ENCODE assay signal across 10 cellular contexts in the genomic region with DNA sequence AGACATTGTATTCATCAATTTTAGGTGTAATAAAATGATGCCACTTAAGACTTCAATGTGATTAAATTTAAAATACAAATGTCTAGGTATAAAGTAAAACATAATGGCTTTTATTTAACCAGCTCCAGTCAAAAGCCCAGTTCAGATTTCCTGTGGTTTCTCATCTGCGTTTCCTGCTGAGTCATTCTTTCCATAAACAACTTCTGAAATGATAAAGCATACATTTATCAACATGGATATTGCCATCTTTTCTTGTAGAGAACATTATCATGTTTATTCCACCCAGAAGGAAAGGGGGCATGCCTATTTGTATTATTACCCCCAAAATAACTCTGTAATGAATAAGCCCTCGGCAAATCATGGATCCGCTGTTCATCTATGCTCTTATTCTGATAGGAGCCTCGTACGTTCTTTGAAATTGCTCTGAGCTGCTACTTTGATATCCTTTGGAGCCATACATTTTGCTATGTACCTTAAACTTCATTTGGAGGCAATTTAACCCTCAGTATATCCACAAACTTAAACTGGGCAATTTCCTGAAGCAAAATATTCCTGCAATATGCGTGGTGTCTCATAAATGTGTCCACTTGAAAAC. TPM values are rescaled to one million over a fixed set of nuclear protein-coding genes. Genes with fewer than 3 reads are reported as not detected.
DNase-seq lines count a peak whose midpoint lies in the region; ATAC-seq and TF ChIP-seq lines count a peak whose summit lies in the region.
"Had no signal": no experiment of that assay in that cellular context is flagged by ENCODE, and none has a peak within 500 bp of the region (broad histone marks: within the 10 kb centered on the region; RNA-seq: fewer than 3 reads in every experiment).

No MANE protein-coding gene starts in this region.

- H3K4me1 ChIP-seq in foreskin keratinocyte (peaks cover 7% of the 10 kb centered on the region), sigmoid colon (peaks cover 0 to 9% (median 2%) of the 10 kb centered on the region in 4 donors)

- in situ Hi-C loops in SK-MEL-5 (cut with HindIII; ENCODE audit: low pct_unique_long_range_greater_than_20kb, low sequenced_read_pairs): no loop called here

- no peak overlapping the region for H3K27ac ChIP-seq in foreskin keratinocyte
- H3K27ac ChIP-seq in sigmoid colon: no peak overlapping the region

- H3K36me3 ChIP-seq in sigmoid colon: no peaks in the 10 kb centered on the region

- H3K27me3 ChIP-seq in foreskin keratinocyte (peaks cover 4% of the 10 kb centered on the region), sigmoid colon (no peaks in the 10 kb centered on the region)

- ATAC-seq in foreskin keratinocyte: peak; percentile 35
- no peak for ATAC-seq in HG02840 (IDR thresholded peaks at IDR 0.05; ENCODE audit: low FRiP score, unreplicated experiment)
- ATAC-seq in GM19455 (IDR thresholded peaks at IDR 0.05; ENCODE audit: unreplicated experiment): no peak

- no peak for TF ChIP-seq CTCF in AG09319 (IDR thresholded peaks at IDR 0.05; ENCODE audit: low read depth, low read length)
- TF ChIP-seq CTCF in HFF-Myc (IDR thresholded peaks at IDR 0.05; ENCODE audit: low read depth, low read length, missing control alignments): no peak
- TF ChIP-seq CTCF in foreskin keratinocyte (conservative IDR thresholded peaks at IDR 0.05): no peak
- TF ChIP-seq CTCF in sigmoid colon (IDR thresholded peaks at IDR 0.05): no peak

- H3K4me3 ChIP-seq in HFF-Myc (replicated peaks; ENCODE audit: low read depth, low read length): no peak overlapping the region
- H3K4me3 ChIP-seq in sigmoid colon: no peak overlapping the region

- DNase-seq in AG09319 (ENCODE audit: extremely low read depth, low read depth): peak; percentile 44
- DNase-seq in HFF-Myc (ENCODE audit: extremely low read depth, low read depth): peak; percentile 57
- peak; percentile 34 for DNase-seq in SK-MEL-5 (ENCODE audit: low read depth, low spot score)
- DNase-seq in foreskin keratinocyte: peak in 1 of 2 donors; percentile 37
- no peak for DNase-seq in sigmoid colon
- DNase-seq in stimulated activated CD4-positive, alpha-beta T cell treated with anti-CD3 and anti-CD28 coated beads, Interleukin-2, amount 100 ng/mL, for 24 hours: no peak
- DNase-seq: NK-92 treated with Interleukin-12 subunit alpha and Interleukin-12 subunit beta, amount 100 ng/mL, for 24 hours; nucleus accumbens had no signal

- H3K9me3 ChIP-seq in sigmoid colon: no peaks in the 10 kb centered on the region

- TF ChIP-seq POLR2A in sigmoid colon (IDR thresholded peaks at IDR 0.05): no peak

- no peak for TF ChIP-seq EP300 in sigmoid colon (IDR thresholded peaks at IDR 0.05)

- intact Hi-C loops in sigmoid colon (cut with DNase I): no loop called here

- 41 to 59% methylated on average over 6 of the region's 6 CpGs for WGBS in sigmoid colon, 2 donors

RNA-seq across cellular contexts. Expression of a gene that starts 28.3 kb away (rescaled TPM):
- total RNA-seq in SK-MEL-5 (2014; rRNA removed; shearing (Covaris generic)): 223 and 240 TPM in 2 replicates
- 70.0 and 78.9 TPM in 2 replicates for polyA plus RNA-seq in SK-MEL-5 (2015; cell fraction: cytosol; rRNA removed)
- 26.0 and 36.2 TPM in 2 replicates for polyA plus RNA-seq in SK-MEL-5 (2015; cell fraction: nucleus; rRNA removed)
- 143 and 150 TPM in 2 replicates for total RNA-seq in foreskin keratinocyte
- polyA plus RNA-seq in foreskin keratinocyte: 181 and 189 TPM in 2 replicates
- total RNA-seq in sigmoid colon: 10 to 100 TPM in 3 of 4 donors, 1 to 10 TPM in 1; 7.5 to 16.9 (median 12.7) TPM
- 10 to 100 TPM; 28.7 to 40.6 (median 36.6) TPM for polyA plus RNA-seq in sigmoid colon

Comparison
In these comparisons a context has a peak if more than half of its experiments do, and no peak if none do; other contexts are left out.
1. DNase-seq: peak in AG09319 (single experiment), HFF-Myc (single experiment) and SK-MEL-5 (single experiment); none in sigmoid colon (single experiment) and stimulated activated CD4-positive, alpha-beta T cell treated with anti-CD3 and anti-CD28 coated beads, Interleukin-2, amount 100 ng/mL, for 24 hours (0 of 2).